In the genomic region with DNA sequence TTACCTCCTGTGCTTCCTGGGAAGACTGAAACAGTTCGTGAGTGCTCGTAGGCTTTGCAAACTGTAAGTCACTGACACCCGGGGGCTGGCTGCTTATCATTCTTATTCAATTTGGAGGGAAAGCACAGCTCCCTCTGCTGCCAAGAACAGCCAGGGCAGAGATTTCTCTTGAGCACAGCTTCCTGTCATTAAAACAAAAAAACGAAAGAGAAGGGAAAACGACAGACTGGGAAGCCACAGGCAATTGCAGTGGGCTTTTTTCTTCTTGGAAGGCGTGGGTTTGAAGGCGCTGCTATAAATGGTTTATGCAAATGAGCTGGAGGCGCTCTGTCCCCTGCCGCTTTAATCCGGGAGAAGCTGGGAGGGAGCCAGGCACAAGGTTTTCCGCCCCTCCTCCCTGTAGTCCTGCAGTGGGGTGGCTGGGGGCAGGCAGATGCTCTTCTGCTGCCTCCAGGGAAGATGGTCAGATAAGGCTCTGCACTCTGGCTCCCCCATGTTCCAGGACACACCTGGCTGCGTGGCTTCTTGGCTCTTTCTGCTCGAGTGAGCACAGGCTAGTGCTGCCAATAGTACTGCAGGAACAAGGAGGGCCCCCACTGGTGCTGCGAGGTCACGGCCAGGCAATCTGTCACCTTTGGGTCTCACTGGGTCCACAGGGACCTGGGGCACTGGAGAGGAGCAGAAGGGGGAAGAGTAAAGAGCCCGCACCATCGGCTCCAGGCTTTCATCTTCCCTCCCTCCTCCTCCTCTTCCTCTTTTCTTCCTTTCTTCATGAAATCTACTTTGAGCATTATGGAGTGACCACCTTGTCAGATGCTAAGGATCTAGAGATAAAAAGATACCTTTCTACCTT, we compare ENCODE assay signal across 8 cellular contexts. TPM values are rescaled to one million over a fixed set of nuclear protein-coding genes. Genes with fewer than 3 reads are reported as not detected.
A peak's percentile ranks its signal among the peaks of the same experiment; 100 is the strongest.
DNase-seq lines count a peak whose midpoint lies in the region; ATAC-seq lines count a peak whose summit lies in the region.

No MANE protein-coding gene starts in this region.

- H3K4me3 Mint-ChIP-seq in T-helper 17 cell = peak overlapping the region; percentile 87
- peak overlapping the region; percentile 73 to 84 for H3K4me3 Mint-ChIP-seq in stimulated activated naive CD8-positive, alpha-beta T cell treated with anti-CD3 and anti-CD28 coated beads, Interleukin-15, amount 100 ng/mL, for 72 hours

- peaks cover 5% of the 10 kb centered on the region for H3K36me3 Mint-ChIP-seq in T-helper 17 cell (ENCODE audit: low read depth)

- peaks cover 20% of the 10 kb centered on the region for H3K27me3 Mint-ChIP-seq in T-helper 17 cell
- H3K27me3 Mint-ChIP-seq in stimulated activated naive CD8-positive, alpha-beta T cell treated with anti-CD3 and anti-CD28 coated beads, Interleukin-15, amount 100 ng/mL, for 72 hours = peaks cover 22% of the 10 kb centered on the region

- no peaks in the 10 kb centered on the region for H3K9me3 Mint-ChIP-seq in stimulated activated naive CD8-positive, alpha-beta T cell treated with anti-CD3 and anti-CD28 coated beads, Interleukin-15, amount 100 ng/mL, for 72 hours

- peak overlapping the region; percentile 51 for H3K27ac Mint-ChIP-seq in T-helper 17 cell
- peak overlapping the region in 1 of 2 donors; percentile 54 for H3K27ac Mint-ChIP-seq in stimulated activated naive CD8-positive, alpha-beta T cell treated with anti-CD3 and anti-CD28 coated beads, Interleukin-15, amount 100 ng/mL, for 72 hours

- ATAC-seq in T-helper 17 cell = peak; percentile 63
- ATAC-seq in stimulated activated naive CD8-positive, alpha-beta T cell treated with anti-CD3 and anti-CD28 coated beads, Interleukin-15, amount 100 ng/mL, for 72 hours = peak; percentile 74

- peaks cover 7% of the 10 kb centered on the region for H3K4me1 Mint-ChIP-seq in T-helper 17 cell
- peaks cover 14% of the 10 kb centered on the region for H3K4me1 Mint-ChIP-seq in stimulated activated naive CD8-positive, alpha-beta T cell treated with anti-CD3 and anti-CD28 coated beads, Interleukin-15, amount 100 ng/mL, for 72 hours

- DNase-seq in activated gamma-delta T cell treated with Interleukin-2 at 50 U/mL for 16 hours = peak; percentile 23
- DNase-seq in activated gamma-delta T cell (lab: John Stamatoyannopoulos, UW) = no peak
- DNase-seq in NCI-H1105 treated with DMSO at 0.1 percent for 48 hours (lab: John Stamatoyannopoulos, UW) = peak; percentile 65
- DNase-seq in T-helper 17 cell = no peak
- peak; percentile 71 for DNase-seq in dermis blood vessel endothelial cell
- DNase-seq in lung microvascular endothelial cell (ENCODE audit: low read depth in 2 of 2) = peak; percentile 52 to 66
- DNase-seq in stimulated activated naive CD8-positive, alpha-beta T cell treated with anti-CD3 and anti-CD28 coated beads, Interleukin-15, amount 100 ng/mL, for 72 hours = no peak
- DNase-seq in OCI-M2 (lab: John Stamatoyannopoulos, UW; ENCODE audit: unreplicated experiment) = no peak

- no peaks in the 10 kb centered on the region for H3K9me3 ChIP-seq in T-helper 17 cell (ENCODE audit: control insufficient read depth, low read length, poor library complexity, severe bottlenecking)

RNA-seq across cellular contexts. Expression of a gene that starts 49.5 kb away (rescaled TPM):
- 1 to 10 TPM in 1 of 2 donors, under 1 TPM in 1; 0.50 to 1.1 TPM for total RNA-seq in T-helper 17 cell
- 0.19 TPM in 1 of 2 replicates, not detected in the other for total RNA-seq in dermis blood vessel endothelial cell
- not detected in 2 replicates for total RNA-seq in lung microvascular endothelial cell

Comparison
In these comparisons a context has a peak if more than half of its experiments do, and no peak if none do; other contexts are left out.
1. DNase-seq: peak in activated gamma-delta T cell treated with Interleukin-2 at 50 U/mL for 16 hours (single experiment), NCI-H1105 treated with DMSO at 0.1 percent for 48 hours (single experiment), dermis blood vessel endothelial cell (single experiment) and lung microvascular endothelial cell (2 of 2); none in activated gamma-delta T cell (single experiment), T-helper 17 cell (0 of 3), stimulated activated naive CD8-positive, alpha-beta T cell treated with anti-CD3 and anti-CD28 coated beads, Interleukin-15, amount 100 ng/mL, for 72 hours (0 of 2) and OCI-M2 (single experiment).